Comparison of ENCODE assay signal across 1 cellular context in the genomic region with DNA sequence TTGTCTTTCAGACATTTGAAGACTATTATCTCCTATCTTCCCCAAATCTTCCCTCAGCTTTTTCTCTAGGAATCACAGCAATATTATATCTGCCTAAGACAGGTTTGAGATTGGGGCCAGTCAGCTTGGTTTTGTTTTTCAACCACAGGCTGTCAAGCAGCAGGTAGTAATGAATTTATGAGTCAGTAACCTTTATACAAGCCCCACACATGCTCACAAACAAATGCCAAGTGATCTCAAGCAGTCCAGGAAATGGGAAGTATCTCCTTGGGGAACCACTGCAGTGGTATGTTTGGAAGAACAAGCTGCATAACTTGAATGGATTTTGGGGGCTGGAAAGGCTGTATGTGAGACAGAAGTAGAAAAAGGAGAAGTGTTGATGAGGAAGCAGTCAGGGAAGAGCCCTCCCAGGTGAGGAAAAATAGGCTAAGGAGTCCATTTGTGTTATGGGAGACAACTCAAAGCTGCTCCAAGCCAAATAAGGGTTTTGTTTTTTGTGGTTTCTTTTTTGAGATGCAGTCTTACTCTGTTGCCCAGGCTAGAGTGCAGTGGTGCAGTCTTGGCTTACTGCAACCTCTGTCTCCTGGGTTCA.
TF ChIP-seq lines count a peak whose summit lies in the region.

No MANE protein-coding gene starts in this region.

TF ChIP-seq in WTC11, 78 proteins besides CTCF, POLR2A, EP300 and RAD21 (continued from another document):
- TF ChIP-seq, protein P1, sequence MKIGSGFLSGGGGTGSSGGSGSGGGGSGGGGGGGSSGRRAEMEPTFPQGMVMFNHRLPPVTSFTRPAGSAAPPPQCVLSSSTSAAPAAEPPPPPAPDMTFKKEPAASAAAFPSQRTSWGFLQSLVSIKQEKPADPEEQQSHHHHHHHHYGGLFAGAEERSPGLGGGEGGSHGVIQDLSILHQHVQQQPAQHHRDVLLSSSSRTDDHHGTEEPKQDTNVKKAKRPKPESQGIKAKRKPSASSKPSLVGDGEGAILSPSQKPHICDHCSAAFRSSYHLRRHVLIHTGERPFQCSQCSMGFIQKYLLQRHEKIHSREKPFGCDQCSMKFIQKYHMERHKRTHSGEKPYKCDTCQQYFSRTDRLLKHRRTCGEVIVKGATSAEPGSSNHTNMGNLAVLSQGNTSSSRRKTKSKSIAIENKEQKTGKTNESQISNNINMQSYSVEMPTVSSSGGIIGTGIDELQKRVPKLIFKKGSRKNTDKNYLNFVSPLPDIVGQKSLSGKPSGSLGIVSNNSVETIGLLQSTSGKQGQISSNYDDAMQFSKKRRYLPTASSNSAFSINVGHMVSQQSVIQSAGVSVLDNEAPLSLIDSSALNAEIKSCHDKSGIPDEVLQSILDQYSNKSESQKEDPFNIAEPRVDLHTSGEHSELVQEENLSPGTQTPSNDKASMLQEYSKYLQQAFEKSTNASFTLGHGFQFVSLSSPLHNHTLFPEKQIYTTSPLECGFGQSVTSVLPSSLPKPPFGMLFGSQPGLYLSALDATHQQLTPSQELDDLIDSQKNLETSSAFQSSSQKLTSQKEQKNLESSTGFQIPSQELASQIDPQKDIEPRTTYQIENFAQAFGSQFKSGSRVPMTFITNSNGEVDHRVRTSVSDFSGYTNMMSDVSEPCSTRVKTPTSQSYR (CRISPR knock-in tag; IDR thresholded peaks at IDR 0.05): no peak
- no peak for TF ChIP-seq ZNF416 (CRISPR knock-in tag; IDR thresholded peaks at IDR 0.05)
- no peak for TF ChIP-seq ATF6 (CRISPR knock-in tag; IDR thresholded peaks at IDR 0.05)
- TF ChIP-seq GTF2I (CRISPR knock-in tag; conservative IDR thresholded peaks at IDR 0.05): no peak
- TF ChIP-seq JUN (CRISPR knock-in tag; IDR thresholded peaks at IDR 0.05): no peak
